In the genomic region with DNA sequence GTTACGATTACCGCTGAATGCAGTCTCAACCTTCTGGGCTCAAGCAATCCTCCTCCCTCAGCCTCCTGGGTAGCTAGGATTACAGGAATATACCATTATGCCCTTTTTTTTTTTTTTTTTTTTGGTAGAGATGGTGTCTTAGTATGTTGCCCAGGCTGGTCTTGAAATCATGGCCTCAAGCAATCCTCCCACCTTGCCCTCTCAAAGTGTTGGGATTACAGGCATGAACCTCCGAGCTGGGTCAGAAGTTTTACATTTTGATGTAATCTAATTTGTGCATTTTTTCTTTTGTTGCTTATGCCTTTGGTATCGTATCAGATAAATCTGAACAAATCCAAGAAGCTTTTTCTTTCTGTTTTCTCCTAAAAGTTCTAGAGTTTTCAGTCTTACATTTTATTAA, we compare ENCODE assay signal across 3 cellular contexts.
"Had no signal": no experiment of that assay in that cellular context is flagged by ENCODE, and none has a peak within 500 bp of the region (broad histone marks: within the 10 kb centered on the region; RNA-seq: fewer than 3 reads in every experiment).

No MANE protein-coding gene starts in this region.

- ATAC-seq: GM12878 had no signal

- H3K4me3 ChIP-seq: GM12878 had no signal

- DNase-seq: GDM1, GF-D8 had no signal
